13 cellular contexts compared by ENCODE assay signal in the genomic region with DNA sequence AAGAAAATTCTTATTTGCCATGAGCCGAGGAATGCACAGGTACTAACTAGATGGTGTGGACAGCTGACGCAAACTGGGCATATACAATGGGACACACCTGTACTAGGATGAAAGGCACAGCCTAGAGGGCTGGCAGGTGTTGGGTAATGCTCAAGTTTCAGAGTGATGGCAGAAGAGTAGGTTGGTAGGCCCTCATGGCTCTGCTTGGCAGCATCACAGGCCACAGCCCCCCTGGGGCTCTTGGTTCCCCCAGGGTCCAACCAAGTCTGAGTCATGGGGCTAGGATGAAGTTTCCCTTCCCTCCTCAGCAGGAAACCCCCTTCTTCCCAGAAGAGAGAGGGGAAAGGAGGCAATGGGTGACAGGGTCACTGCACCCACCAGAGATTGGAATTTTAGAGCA. TPM values are rescaled to one million over a fixed set of nuclear protein-coding genes. Genes with fewer than 3 reads are reported as not detected.
A peak's percentile ranks its signal among the peaks of the same experiment; 100 is the strongest.
DNase-seq lines count a peak whose midpoint lies in the region; ATAC-seq and TF ChIP-seq lines count a peak whose summit lies in the region.
"Had no signal": no experiment of that assay in that cellular context is flagged by ENCODE, and none has a peak within 500 bp of the region (broad histone marks: within the 10 kb centered on the region; RNA-seq: fewer than 3 reads in every experiment).

No MANE protein-coding gene starts in this region.

- no peaks in the 10 kb centered on the region for H3K9me3 Mint-ChIP-seq in central memory CD8-positive, alpha-beta T cell
- H3K9me3 Mint-ChIP-seq in progenitor cell of endocrine pancreas (ENCODE audit: low read depth), result no peaks in the 10 kb centered on the region
- H3K9me3 Mint-ChIP-seq: T-helper 1 cell treated with Interleukin-12 subunit alpha and Interleukin-12 subunit beta and Interleukin-4 antibody, amounts not matched to agents 30 μg/mL and 1 μg/mL, for 36 hours had no signal

- peaks cover 59% of the 10 kb centered on the region for H3K4me1 Mint-ChIP-seq in central memory CD8-positive, alpha-beta T cell
- H3K4me1 Mint-ChIP-seq in progenitor cell of endocrine pancreas (ENCODE audit: low read depth), result peaks cover 22% of the 10 kb centered on the region

- peak; percentile 54 to 65 for ATAC-seq in activated CD4-positive, CD25-positive, alpha-beta regulatory T cell treated with anti-CD3 and anti-CD28 coated beads, Interleukin-2, amount 50 U/mL, for 24 hours
- ATAC-seq in central memory CD8-positive, alpha-beta T cell (replicated peaks; ENCODE audit: extremely low read depth, poor library complexity, severe bottlenecking), result no peak
- no peak for ATAC-seq in psoas muscle

- H3K36me3 ChIP-seq in psoas muscle (ENCODE audit: insufficient read depth in 1 of 2, low read depth in 1 of 2), result peaks cover 0 to 8% of the 10 kb centered on the region in 2 donors

- peak overlapping the region; percentile 63 for H3K27ac Mint-ChIP-seq in central memory CD8-positive, alpha-beta T cell (ENCODE audit: low read depth)
- H3K27ac Mint-ChIP-seq in progenitor cell of endocrine pancreas, result no peak overlapping the region

- no peaks in the 10 kb centered on the region for H3K9me3 ChIP-seq in psoas muscle

- no peak overlapping the region for H3K4me3 ChIP-seq in psoas muscle

- 91 to 98% (median 98%) methylated on average over 2 of the region's 2 CpGs for WGBS in psoas muscle, 3 donors

- no peak overlapping the region for H3K4me3 Mint-ChIP-seq in central memory CD8-positive, alpha-beta T cell
- H3K4me3 Mint-ChIP-seq in progenitor cell of endocrine pancreas (ENCODE audit: low read depth), result no peak overlapping the region

- no peaks in the 10 kb centered on the region for H3K27me3 Mint-ChIP-seq in central memory CD8-positive, alpha-beta T cell
- no peaks in the 10 kb centered on the region for H3K27me3 Mint-ChIP-seq in progenitor cell of endocrine pancreas

- peaks cover 13% of the 10 kb centered on the region for H3K36me3 Mint-ChIP-seq in central memory CD8-positive, alpha-beta T cell (ENCODE audit: insufficient read depth)
- H3K36me3 Mint-ChIP-seq in progenitor cell of endocrine pancreas (ENCODE audit: insufficient read depth), result peaks cover 4% of the 10 kb centered on the region

- no peak for DNase-seq in activated CD4-positive, CD25-positive, alpha-beta regulatory T cell treated with anti-CD3 and anti-CD28 coated beads, Interleukin-2, amount 50 U/mL, for 72 hours
- DNase-seq in M059J (ENCODE audit: low read depth), result peak; percentile 40
- no peak for DNase-seq in central memory CD8-positive, alpha-beta T cell (ENCODE audit: low spot score in 2 of 2)
- DNase-seq in psoas muscle, result no peak
- DNase-seq in DMS153 treated with DMSO at 0.1 percent for 48 hours (lab: John Stamatoyannopoulos, UW; ENCODE audit: unreplicated experiment), result no peak
- DNase-seq in T-helper 1 cell, result no peak
- DNase-seq in progenitor cell of endocrine pancreas (ENCODE audit: low spot score, unreplicated experiment), result no peak
- DNase-seq: anterior cingulate cortex; effector memory CD4-positive, alpha-beta T cell; hippocampal formation; NCI-H187 treated with DMSO at 0.1 percent for 48 hours had no signal

- peak overlapping the region; percentile 30 for H3K27ac ChIP-seq in psoas muscle

- H3K27me3 ChIP-seq in psoas muscle (ENCODE audit: insufficient read depth in 3 of 3, low read length in 2 of 3), result no peaks in the 10 kb centered on the region

- peaks cover 62% of the 10 kb centered on the region for H3K4me1 ChIP-seq in psoas muscle

- intact Hi-C loops in psoas muscle (cut with DNase I), result no loop called here

- no peak for TF ChIP-seq CTCF in psoas muscle (IDR thresholded peaks at IDR 0.05)
- no peak for TF ChIP-seq CTCF in progenitor cell of endocrine pancreas (IDR thresholded peaks at IDR 0.05; ENCODE audit: unreplicated experiment)

RNA-seq across cellular contexts. Expression of gene SPEN, which starts 35.2 kb away (rescaled TPM):
- 15.9 and 28.9 TPM in 2 replicates for total RNA-seq in M059J (2014; rRNA removed; shearing (Covaris generic))
- 10 to 100 TPM; 38.3 to 46.5 (median 44.7) TPM for total RNA-seq in psoas muscle
- polyA plus RNA-seq in psoas muscle, result 10 to 100 TPM; 10.2 to 35.2 (median 13.0) TPM
- total RNA-seq in progenitor cell of endocrine pancreas, result 55.8 and 58.0 TPM in 2 replicates

Comparison
In these comparisons a context has a peak if more than half of its experiments do, and no peak if none do; other contexts are left out.
1. ATAC-seq: peak in activated CD4-positive, CD25-positive, alpha-beta regulatory T cell treated with anti-CD3 and anti-CD28 coated beads, Interleukin-2, amount 50 U/mL, for 24 hours (2 of 2); none in central memory CD8-positive, alpha-beta T cell (single experiment) and psoas muscle (0 of 4).